Comparison of ENCODE assay signal across 8 cellular contexts in the genomic region with DNA sequence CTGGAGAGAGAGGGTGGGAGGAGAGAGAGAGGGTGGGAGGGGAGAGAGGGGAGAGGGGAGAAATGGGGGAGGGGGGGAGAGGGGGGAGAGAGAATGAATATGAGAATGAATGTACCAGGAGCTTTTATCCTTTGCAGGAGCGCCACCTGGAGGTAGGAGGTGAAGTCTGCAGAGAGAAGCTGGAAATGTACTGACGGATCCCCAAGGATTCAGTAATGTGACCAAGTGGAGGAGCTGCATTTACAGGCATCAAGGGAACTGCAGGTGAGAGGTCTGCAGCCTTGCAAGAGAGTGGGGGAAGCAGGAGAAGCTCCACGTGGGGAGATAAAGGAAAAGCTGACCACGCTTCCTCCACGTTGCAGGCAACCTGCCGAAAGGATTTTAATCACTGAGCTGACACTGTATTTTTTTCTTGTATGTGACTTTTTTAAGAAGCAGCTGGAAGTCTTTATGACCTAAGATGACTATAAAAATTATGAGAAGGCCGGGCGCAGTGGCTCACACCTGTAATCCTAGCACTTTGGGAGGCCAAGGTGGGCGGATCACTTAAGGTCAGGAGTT. TPM values are rescaled to one million over a fixed set of nuclear protein-coding genes. Genes with fewer than 3 reads are reported as not detected.
DNase-seq lines count a peak whose midpoint lies in the region; ATAC-seq, FAIRE-seq and TF ChIP-seq lines count a peak whose summit lies in the region.

No MANE protein-coding gene starts in this region.

- H3K9me3 ChIP-seq in A549 (no peaks in the 10 kb centered on the region), fibroblast of lung (ENCODE audit: control insufficient read depth, insufficient read depth, low read depth, low read length) (no peaks in the 10 kb centered on the region)

- no peaks in the 10 kb centered on the region for H3K27me3 ChIP-seq in fibroblast of lung (ENCODE audit: control insufficient read depth, insufficient read depth, low read length)

- H3K4me1 ChIP-seq in A549 (no peaks in the 10 kb centered on the region), fibroblast of lung (ENCODE audit: control insufficient read depth, extremely low read depth, insufficient read depth, low read length) (no peaks in the 10 kb centered on the region)

- 31% methylated on average over 9 of the region's 9 CpGs for WGBS in A549 (ENCODE audit: missing lambda C conversion rate)

- peak; percentile 90 to 92 for TF ChIP-seq RAD21 in A549 (conservative IDR thresholded peaks at IDR 0.05 in 1 of 2, IDR thresholded peaks at IDR 0.05 in 1 of 2)

- H4K20me1 ChIP-seq in fibroblast of lung (ENCODE audit: control insufficient read depth, extremely low read depth, insufficient read depth, low read length) = no peaks in the 10 kb centered on the region

- POLR2A ChIA-PET in A549 (lab: Yijun Ruan, JAX) = interaction anchor here (0.5 to 1.1 kb wide), 4 partner anchors 9 to 239 kb away, joined by 3 to 7 read pairs (median 4); no protein-coding TSS in a partner anchor

- FAIRE-seq in A549 (lab: Jason Lieb, UNC) = peak; percentile 63
- no peak for FAIRE-seq in urothelium cell line (lab: Jason Lieb, UNC)

- CTCF ChIA-PET in A549 (lab: Yijun Ruan, JAX) = interaction anchor here (0.6 to 8.2 kb wide), 56 partner anchors 8 to 239 kb away, joined by 3 to 148 read pairs (median 5); partner anchors contain the start of genes CACNG7, OSCAR and PRKCG

- H3K4me2 ChIP-seq in A549 = no peak overlapping the region
- peak overlapping the region; percentile 64 for H3K4me2 ChIP-seq in fibroblast of lung (ENCODE audit: extremely low read depth, insufficient read depth, low read length)

- no peak for TF ChIP-seq EP300 in A549 (IDR thresholded peaks at IDR 0.05)

- no peak overlapping the region for H3K9ac ChIP-seq in fibroblast of lung (ENCODE audit: insufficient read depth, low read length)

- TF ChIP-seq POLR2A in A549 (IDR thresholded peaks at IDR 0.05; ENCODE audit: low read length) = no peak

- no peaks in the 10 kb centered on the region for H3K36me3 ChIP-seq in fibroblast of lung (ENCODE audit: control insufficient read depth, insufficient read depth, low read length)

- ATAC-seq in A549 = peak; percentile 87
- ATAC-seq in GM19467 (IDR thresholded peaks at IDR 0.05; ENCODE audit: unreplicated experiment) = no peak

- H3K27ac ChIP-seq in A549 = peak overlapping the region in 1 of 2 experiments; percentile 32; a peak in 2 of 6 replicates
- H3K27ac ChIP-seq in fibroblast of lung (ENCODE audit: insufficient read depth, low read length) = no peak overlapping the region

- DNase-seq in A549 (ENCODE audit: low read depth in 1 of 2, low spot score in 1 of 2) (peak; percentile 70 to 88), NCI-H82 (lab: John Stamatoyannopoulos, UW) (peak; percentile 75), activated T-cell treated with anti-CD3 and anti-CD28 coated beads for 4 hours (peak; percentile 47), fibroblast of lung (ENCODE audit: low read depth in 2 of 2) (peak; percentile 43 to 58), occipital lobe (lab: John Stamatoyannopoulos, UW) (peak; percentile 34), urothelium cell line (ENCODE audit: low spot score) (peak; percentile 57)

- TF ChIP-seq CTCF in A549 (IDR thresholded peaks at IDR 0.05) (peak; percentile 91), GM12873 (IDR thresholded peaks at IDR 0.05; ENCODE audit: insufficient read depth, low read depth, low read length, missing control alignments) (peak; percentile 79), fibroblast of lung (conservative IDR thresholded peaks at IDR 0.05 in 1 of 2, IDR thresholded peaks at IDR 0.05 in 1 of 2; ENCODE audit: low read depth in 1 of 2, low read length in 2 of 2) (peak; percentile 72 to 76)

- no peak overlapping the region for H2AFZ ChIP-seq in fibroblast of lung (ENCODE audit: low read length)

- no peak overlapping the region for H3K4me3 ChIP-seq in A549
- H3K4me3 ChIP-seq in fibroblast of lung (replicated peaks in 1 of 4; ENCODE audit: control extremely low read depth in 1 of 4, insufficient read depth in 1 of 4, low read depth in 3 of 4, low read length in 4 of 4) = no peak overlapping the region

- H3K79me2 ChIP-seq in fibroblast of lung (ENCODE audit: control insufficient read depth, insufficient read depth, low read length) = no peaks in the 10 kb centered on the region

TF ChIP-seq in A549, 52 proteins besides CTCF, POLR2A, EP300 and RAD21:
- no peak for TF ChIP-seq CHD4 (IDR thresholded peaks at IDR 0.05; ENCODE audit: borderline replicate concordance)
- TF ChIP-seq SMC3 (IDR thresholded peaks at IDR 0.05) = peak; percentile 89

RNA-seq across cellular contexts. Expression of gene VSTM1, which starts 33.7 kb away (rescaled TPM):
- polyA plus RNA-seq in A549 (2011; rRNA removed) (0.25 and 0.28 TPM in 2 replicates), A549 (2017; fragmentation: RNase III; extraction: RNeasy Plus Mini Kit Qiagen cat#74134 plus additional on column Dnase treatment) (0.50 to 0.94 TPM (median 0.53 TPM) in 3 replicates), fibroblast of lung (not detected in 2 replicates)
- polyA plus RNA-seq in A549 (2012; cell fraction: cytosol; rRNA removed) = 0.66 and 0.87 TPM in 2 replicates
- 0.24 TPM in 1 of 2 replicates, not detected in the other for polyA plus RNA-seq in A549 (2012; cell fraction: nucleus; rRNA removed)
- polyA minus RNA-seq in A549 (2011; rRNA and poly(A)+ RNA removed) = not detected in 2 replicates
- total RNA-seq in fibroblast of lung (not detected in 2 replicates), occipital lobe (not detected)
- not detected in 2 replicates for polyA plus RNA-seq in fibroblast of lung (2012)
- polyA minus RNA-seq in fibroblast of lung (ENCODE audit: low replicate concordance) = not detected in 2 replicates

RNA-seq across cellular contexts. Expression of gene CACNG6, which starts 38.6 kb away (rescaled TPM):
- polyA plus RNA-seq in A549 (2011; rRNA removed) = 15.6 and 16.2 TPM in 2 replicates
- polyA plus RNA-seq in A549 (2012; cell fraction: cytosol; rRNA removed) = 11.5 and 18.6 TPM in 2 replicates
- 18.5 and 21.7 TPM in 2 replicates for polyA plus RNA-seq in A549 (2012; cell fraction: nucleus; rRNA removed)
- 4.4 to 8.2 TPM (median 7.3 TPM) in 3 replicates for polyA plus RNA-seq in A549 (2017; fragmentation: RNase III; extraction: RNeasy Plus Mini Kit Qiagen cat#74134 plus additional on column Dnase treatment)
- polyA minus RNA-seq in A549 (2011; rRNA and poly(A)+ RNA removed) = 8.8 and 9.3 TPM in 2 replicates
- under 0.01 TPM in 1 of 2 replicates, not detected in the other for total RNA-seq in fibroblast of lung
- 0.06 TPM in 1 of 2 replicates, not detected in the other for polyA plus RNA-seq in fibroblast of lung
- 0.08 and 0.13 TPM in 2 replicates for polyA plus RNA-seq in fibroblast of lung (2012)
- polyA minus RNA-seq in fibroblast of lung (ENCODE audit: low replicate concordance) = 0.31 TPM in 1 of 2 replicates, not detected in the other
- total RNA-seq in occipital lobe = 0.47 TPM

RNA-seq across cellular contexts. Expression of gene TARM1, which starts 51.2 kb away (rescaled TPM):
- polyA plus RNA-seq in A549 (2011; rRNA removed) (not detected in 2 replicates), A549 (2017; fragmentation: RNase III; extraction: RNeasy Plus Mini Kit Qiagen cat#74134 plus additional on column Dnase treatment) (not detected in 3 replicates), fibroblast of lung (not detected in 2 replicates)
- polyA plus RNA-seq in A549 (2012; cell fraction: cytosol; rRNA removed) = not detected in 2 replicates
- polyA plus RNA-seq in A549 (2012; cell fraction: nucleus; rRNA removed) = not detected in 2 replicates
- not detected in 2 replicates for polyA minus RNA-seq in A549 (2011; rRNA and poly(A)+ RNA removed)
- total RNA-seq in fibroblast of lung (not detected in 2 replicates), occipital lobe (not detected)
- not detected in 2 replicates for polyA plus RNA-seq in fibroblast of lung (2012)
- polyA minus RNA-seq in fibroblast of lung (ENCODE audit: low replicate concordance) = not detected in 2 replicates
